In the genomic region with DNA sequence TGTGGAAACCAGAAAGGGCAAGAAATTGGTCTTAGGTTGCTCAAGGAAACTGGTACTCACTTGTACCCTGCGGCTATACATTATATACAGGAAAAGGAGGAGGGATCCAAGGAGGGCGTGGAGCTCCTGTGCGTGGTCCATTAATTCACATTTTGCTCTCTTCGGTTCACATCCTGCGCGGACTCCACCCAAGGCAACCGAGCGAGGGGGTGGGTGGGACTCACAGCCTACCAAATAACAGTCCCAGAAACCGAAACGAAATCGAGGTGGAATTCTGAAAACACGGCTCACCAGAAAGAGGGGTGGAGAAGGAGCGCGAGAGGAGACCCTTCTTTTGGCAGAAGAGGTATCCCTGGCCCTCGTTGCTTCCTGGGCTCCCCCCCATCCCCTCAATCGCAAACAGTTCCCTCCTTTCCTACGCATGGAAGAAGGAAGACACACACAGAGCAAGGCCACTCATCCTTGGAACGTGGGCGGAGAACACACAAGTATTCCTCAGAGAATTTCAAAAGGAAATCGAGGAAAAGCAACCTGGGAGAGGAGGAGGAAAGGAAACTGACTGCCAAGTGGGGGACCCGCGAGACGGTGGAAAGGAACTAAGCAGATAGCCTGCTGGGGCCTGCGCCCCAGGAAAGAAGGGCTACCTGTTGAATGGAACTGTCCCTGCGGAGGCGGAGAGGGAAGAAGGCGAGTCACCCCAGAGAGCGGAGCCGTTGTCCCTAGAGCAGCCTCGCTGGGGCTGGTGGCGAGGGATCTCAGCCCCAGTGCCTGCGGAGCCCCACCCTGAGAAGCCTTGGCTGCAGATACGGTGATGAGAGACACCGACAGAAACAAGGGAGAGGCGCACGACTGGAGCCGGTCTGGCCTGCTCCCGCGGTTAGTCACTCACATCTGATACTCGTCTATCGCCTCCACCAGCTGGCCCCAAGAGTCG, we compare ENCODE assay signal across 1 cellular context.
TF ChIP-seq lines count a peak whose summit lies in the region.

No MANE protein-coding gene starts in this region.

TF ChIP-seq in GM12878, 131 proteins besides CTCF, POLR2A, EP300 and RAD21 (continued from another document):
- TF ChIP-seq, protein P1, sequence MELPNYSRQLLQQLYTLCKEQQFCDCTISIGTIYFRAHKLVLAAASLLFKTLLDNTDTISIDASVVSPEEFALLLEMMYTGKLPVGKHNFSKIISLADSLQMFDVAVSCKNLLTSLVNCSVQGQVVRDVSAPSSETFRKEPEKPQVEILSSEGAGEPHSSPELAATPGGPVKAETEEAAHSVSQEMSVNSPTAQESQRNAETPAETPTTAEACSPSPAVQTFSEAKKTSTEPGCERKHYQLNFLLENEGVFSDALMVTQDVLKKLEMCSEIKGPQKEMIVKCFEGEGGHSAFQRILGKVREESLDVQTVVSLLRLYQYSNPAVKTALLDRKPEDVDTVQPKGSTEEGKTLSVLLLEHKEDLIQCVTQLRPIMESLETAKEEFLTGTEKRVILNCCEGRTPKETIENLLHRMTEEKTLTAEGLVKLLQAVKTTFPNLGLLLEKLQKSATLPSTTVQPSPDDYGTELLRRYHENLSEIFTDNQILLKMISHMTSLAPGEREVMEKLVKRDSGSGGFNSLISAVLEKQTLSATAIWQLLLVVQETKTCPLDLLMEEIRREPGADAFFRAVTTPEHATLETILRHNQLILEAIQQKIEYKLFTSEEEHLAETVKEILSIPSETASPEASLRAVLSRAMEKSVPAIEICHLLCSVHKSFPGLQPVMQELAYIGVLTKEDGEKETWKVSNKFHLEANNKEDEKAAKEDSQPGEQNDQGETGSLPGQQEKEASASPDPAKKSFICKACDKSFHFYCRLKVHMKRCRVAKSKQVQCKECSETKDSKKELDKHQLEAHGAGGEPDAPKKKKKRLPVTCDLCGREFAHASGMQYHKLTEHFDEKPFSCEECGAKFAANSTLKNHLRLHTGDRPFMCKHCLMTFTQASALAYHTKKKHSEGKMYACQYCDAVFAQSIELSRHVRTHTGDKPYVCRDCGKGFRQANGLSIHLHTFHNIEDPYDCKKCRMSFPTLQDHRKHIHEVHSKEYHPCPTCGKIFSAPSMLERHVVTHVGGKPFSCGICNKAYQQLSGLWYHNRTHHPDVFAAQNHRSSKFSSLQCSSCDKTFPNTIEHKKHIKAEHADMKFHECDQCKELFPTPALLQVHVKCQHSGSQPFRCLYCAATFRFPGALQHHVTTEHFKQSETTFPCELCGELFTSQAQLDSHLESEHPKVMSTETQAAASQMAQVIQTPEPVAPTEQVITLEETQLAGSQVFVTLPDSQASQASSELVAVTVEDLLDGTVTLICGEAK (IDR thresholded peaks at IDR 0.05; ENCODE audit: borderline replicate concordance) = 0 out of 2 replicates have a peak, but pooled peaks have one; percentile 14
- TF ChIP-seq, protein P2, sequence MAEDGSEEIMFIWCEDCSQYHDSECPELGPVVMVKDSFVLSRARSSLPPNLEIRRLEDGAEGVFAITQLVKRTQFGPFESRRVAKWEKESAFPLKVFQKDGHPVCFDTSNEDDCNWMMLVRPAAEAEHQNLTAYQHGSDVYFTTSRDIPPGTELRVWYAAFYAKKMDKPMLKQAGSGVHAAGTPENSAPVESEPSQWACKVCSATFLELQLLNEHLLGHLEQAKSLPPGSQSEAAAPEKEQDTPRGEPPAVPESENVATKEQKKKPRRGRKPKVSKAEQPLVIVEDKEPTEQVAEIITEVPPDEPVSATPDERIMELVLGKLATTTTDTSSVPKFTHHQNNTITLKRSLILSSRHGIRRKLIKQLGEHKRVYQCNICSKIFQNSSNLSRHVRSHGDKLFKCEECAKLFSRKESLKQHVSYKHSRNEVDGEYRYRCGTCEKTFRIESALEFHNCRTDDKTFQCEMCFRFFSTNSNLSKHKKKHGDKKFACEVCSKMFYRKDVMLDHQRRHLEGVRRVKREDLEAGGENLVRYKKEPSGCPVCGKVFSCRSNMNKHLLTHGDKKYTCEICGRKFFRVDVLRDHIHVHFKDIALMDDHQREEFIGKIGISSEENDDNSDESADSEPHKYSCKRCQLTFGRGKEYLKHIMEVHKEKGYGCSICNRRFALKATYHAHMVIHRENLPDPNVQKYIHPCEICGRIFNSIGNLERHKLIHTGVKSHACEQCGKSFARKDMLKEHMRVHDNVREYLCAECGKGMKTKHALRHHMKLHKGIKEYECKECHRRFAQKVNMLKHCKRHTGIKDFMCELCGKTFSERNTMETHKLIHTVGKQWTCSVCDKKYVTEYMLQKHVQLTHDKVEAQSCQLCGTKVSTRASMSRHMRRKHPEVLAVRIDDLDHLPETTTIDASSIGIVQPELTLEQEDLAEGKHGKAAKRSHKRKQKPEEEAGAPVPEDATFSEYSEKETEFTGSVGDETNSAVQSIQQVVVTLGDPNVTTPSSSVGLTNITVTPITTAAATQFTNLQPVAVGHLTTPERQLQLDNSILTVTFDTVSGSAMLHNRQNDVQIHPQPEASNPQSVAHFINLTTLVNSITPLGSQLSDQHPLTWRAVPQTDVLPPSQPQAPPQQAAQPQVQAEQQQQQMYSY (CRISPR knock-in tag; IDR thresholded peaks at IDR 0.05) = no peak
- TF ChIP-seq MEF2B (IDR thresholded peaks at IDR 0.05; ENCODE audit: partially characterized antibody, poor library complexity, severe bottlenecking) (no peak), NRF1 (conservative IDR thresholded peaks at IDR 0.05; ENCODE audit: low read depth, low read length) (no peak)
